Comparison of ENCODE assay signal across 8 cellular contexts in genomic region chr6:166244353-166245045, GRCh38.
DNase-seq lines count a peak whose midpoint lies in the region; ATAC-seq lines count a peak whose summit lies in the region.

No MANE protein-coding gene starts in this region.

- CTCF ChIA-PET in activated CD8-positive, alpha-beta memory T cell treated with anti-CD3 and anti-CD28 coated beads, Interleukin-2, amount 10 ng/mL, durations not matched to agents 7 days and 5 days (lab: Charles Lee): interaction anchor here (1.5 to 2.5 kb wide), 3 partner anchors 9 to 31 kb away, joined by 4 to 12 read pairs (median 5); no protein-coding TSS in a partner anchor
- CTCF ChIA-PET in activated CD4-positive, alpha-beta memory T cell treated with anti-CD3 and anti-CD28 coated beads for 36 hours (lab: Charles Lee): no interaction called here

- no peaks in the 10 kb centered on the region for H3K9me3 Mint-ChIP-seq in activated CD8-positive, alpha-beta memory T cell treated with anti-CD3 and anti-CD28 coated beads, Interleukin-2, amount 10 ng/mL, durations not matched to agents 7 days and 5 days (ENCODE audit: low read depth)
- H3K9me3 Mint-ChIP-seq in activated CD4-positive, alpha-beta memory T cell treated with anti-CD3 and anti-CD28 coated beads for 36 hours: no peaks in the 10 kb centered on the region

- peaks cover 62% of the 10 kb centered on the region for H3K27me3 Mint-ChIP-seq in activated CD8-positive, alpha-beta memory T cell treated with anti-CD3 and anti-CD28 coated beads, Interleukin-2, amount 10 ng/mL, durations not matched to agents 7 days and 5 days
- peaks cover 3% of the 10 kb centered on the region for H3K27me3 Mint-ChIP-seq in activated CD4-positive, alpha-beta memory T cell treated with anti-CD3 and anti-CD28 coated beads for 36 hours

- H3K4me3 Mint-ChIP-seq in activated CD8-positive, alpha-beta memory T cell treated with anti-CD3 and anti-CD28 coated beads, Interleukin-2, amount 10 ng/mL, durations not matched to agents 7 days and 5 days: peak overlapping the region; percentile 68
- peak overlapping the region; percentile 56 for H3K4me3 Mint-ChIP-seq in activated CD4-positive, alpha-beta memory T cell treated with anti-CD3 and anti-CD28 coated beads for 36 hours

- H3K4me1 Mint-ChIP-seq in activated CD8-positive, alpha-beta memory T cell treated with anti-CD3 and anti-CD28 coated beads, Interleukin-2, amount 10 ng/mL, durations not matched to agents 7 days and 5 days: peaks cover 27% of the 10 kb centered on the region
- peaks cover 22% of the 10 kb centered on the region for H3K4me1 Mint-ChIP-seq in activated CD4-positive, alpha-beta memory T cell treated with anti-CD3 and anti-CD28 coated beads for 36 hours (ENCODE audit: low read depth)

- intact Hi-C loops in activated CD4-positive, alpha-beta memory T cell treated with anti-CD3 and anti-CD28 coated beads for 36 hours (cut with micrococcal nuclease): loop anchor here (1.0 kb wide), 1 partner anchor 15 kb away; no protein-coding TSS in a partner anchor

- H3K36me3 Mint-ChIP-seq in activated CD8-positive, alpha-beta memory T cell treated with anti-CD3 and anti-CD28 coated beads, Interleukin-2, amount 10 ng/mL, durations not matched to agents 7 days and 5 days: no peaks in the 10 kb centered on the region
- no peaks in the 10 kb centered on the region for H3K36me3 Mint-ChIP-seq in activated CD4-positive, alpha-beta memory T cell treated with anti-CD3 and anti-CD28 coated beads for 36 hours

- peak overlapping the region; percentile 76 for H3K27ac Mint-ChIP-seq in activated CD8-positive, alpha-beta memory T cell treated with anti-CD3 and anti-CD28 coated beads, Interleukin-2, amount 10 ng/mL, durations not matched to agents 7 days and 5 days
- H3K27ac Mint-ChIP-seq in activated CD4-positive, alpha-beta memory T cell treated with anti-CD3 and anti-CD28 coated beads for 36 hours: peak overlapping the region; percentile 32

- DNase-seq in activated CD8-positive, alpha-beta memory T cell treated with anti-CD3 and anti-CD28 coated beads, Interleukin-2, amount 10 ng/mL, durations not matched to agents 7 days and 5 days: peak; percentile 78
- no peak for DNase-seq in activated CD8-positive, alpha-beta memory T cell treated with anti-CD3 and anti-CD28 coated beads, Interleukin-2, amount 50 U/mL, for 4 hours
- DNase-seq in activated CD4-positive, alpha-beta memory T cell treated with anti-CD3 and anti-CD28 coated beads for 36 hours: peak; percentile 62
- peak; percentile 34 for DNase-seq in stimulated activated naive CD4-positive, alpha-beta T cell treated with Interleukin-2 at 50 U/mL for 16 hours (lab: John Stamatoyannopoulos, UW)
- DNase-seq in DMS53 treated with DMSO at 0.1 percent for 48 hours (lab: John Stamatoyannopoulos, UW; ENCODE audit: unreplicated experiment) (no peak), globus pallidus (ENCODE audit: low spot score) (no peak), epidermal melanocyte (ENCODE audit: insufficient read length, low spot score) (no peak)

- POLR2A ChIA-PET in activated CD4-positive, alpha-beta memory T cell treated with anti-CD3 and anti-CD28 coated beads for 36 hours (lab: Charles Lee): no interaction called here

- peak; percentile 92 for ATAC-seq in activated CD8-positive, alpha-beta memory T cell treated with anti-CD3 and anti-CD28 coated beads, Interleukin-2, amount 10 ng/mL, durations not matched to agents 7 days and 5 days
- ATAC-seq in HG02884 (IDR thresholded peaks at IDR 0.05; ENCODE audit: unreplicated experiment): peak; percentile 73

Comparison
In these comparisons a context has a peak if more than half of its experiments do, and no peak if none do; other contexts are left out.
1. DNase-seq: peak in activated CD8-positive, alpha-beta memory T cell treated with anti-CD3 and anti-CD28 coated beads, Interleukin-2, amount 10 ng/mL, durations not matched to agents 7 days and 5 days (single experiment), activated CD4-positive, alpha-beta memory T cell treated with anti-CD3 and anti-CD28 coated beads for 36 hours (single experiment) and stimulated activated naive CD4-positive, alpha-beta T cell treated with Interleukin-2 at 50 U/mL for 16 hours (single experiment); none in activated CD8-positive, alpha-beta memory T cell treated with anti-CD3 and anti-CD28 coated beads, Interleukin-2, amount 50 U/mL, for 4 hours (single experiment), DMS53 treated with DMSO at 0.1 percent for 48 hours (single experiment), globus pallidus (single experiment) and epidermal melanocyte (single experiment).